ENCODE assay signal across 8 cellular contexts in genomic region chr9:107123389-107123788, GRCh38.
"Had no signal": no experiment of that assay in that cellular context is flagged by ENCODE, and none has a peak within 500 bp of the region (broad histone marks: within the 10 kb centered on the region; RNA-seq: fewer than 3 reads in every experiment).

No MANE protein-coding gene starts in this region.

- H3K9me3 ChIP-seq: HAP-1 had no signal

- H3K4me3 ChIP-seq: GM23248, HAP-1, K562 had no signal

- H3K36me3 ChIP-seq: HAP-1 had no signal

- DNase-seq: GM23248, GOT3, H7, HFFc6, IMR-90 had no signal

- H3K4me1 ChIP-seq: HAP-1 had no signal

- H3K9ac ChIP-seq: GM23248 had no signal

- H3K27ac ChIP-seq: GM23248 had no signal

- ATAC-seq: HCT116, K562 had no signal

- H2AFZ ChIP-seq: GM23248 had no signal
